Comparison of ENCODE assay signal across 9 cellular contexts in the genomic region with DNA sequence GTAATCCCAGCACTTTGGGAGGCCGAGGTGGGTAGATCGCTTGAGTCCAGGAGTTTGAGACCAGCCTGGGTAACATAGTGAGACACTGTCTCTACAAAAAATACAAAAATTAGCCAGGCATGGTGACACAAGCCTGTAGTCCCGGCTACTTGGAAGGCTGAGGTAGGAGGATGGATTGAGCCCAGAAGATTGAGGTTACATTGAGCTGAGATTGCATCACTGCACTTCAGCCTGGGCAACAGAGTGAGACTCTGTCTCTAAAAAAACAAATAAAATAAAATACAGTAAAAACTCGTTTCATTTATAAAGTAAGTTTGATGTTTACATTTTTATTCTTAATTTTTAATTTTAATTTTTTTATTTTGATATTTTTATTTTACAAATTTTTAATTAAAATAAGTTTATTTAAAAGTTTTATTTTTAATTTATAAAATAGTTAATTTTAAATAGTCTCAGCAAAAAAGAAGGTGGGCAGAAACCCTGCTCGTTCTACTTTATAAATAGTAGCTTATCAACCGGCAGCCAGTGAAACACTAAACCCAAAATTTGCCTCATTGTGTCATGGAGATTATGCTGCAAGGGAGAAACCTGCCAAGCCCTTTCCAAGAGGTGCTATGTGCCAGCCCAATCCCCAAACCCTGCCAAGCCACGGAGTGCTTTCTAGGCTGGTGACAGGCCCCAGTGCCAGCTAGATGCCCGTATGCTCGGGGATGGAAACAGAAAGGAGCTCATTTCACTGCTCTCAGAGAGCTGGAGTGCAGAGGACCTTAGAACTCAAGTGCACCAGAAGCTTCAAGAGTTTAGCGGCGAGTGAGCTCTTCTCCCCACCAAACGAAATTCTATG. TPM values are rescaled to one million over a fixed set of nuclear protein-coding genes. Genes with fewer than 3 reads are reported as not detected.
A peak's percentile ranks its signal among the peaks of the same experiment; 100 is the strongest.
DNase-seq lines count a peak whose midpoint lies in the region; ATAC-seq and TF ChIP-seq lines count a peak whose summit lies in the region.
"Had no signal": no experiment of that assay in that cellular context is flagged by ENCODE, and none has a peak within 500 bp of the region (broad histone marks: within the 10 kb centered on the region; RNA-seq: fewer than 3 reads in every experiment).

No MANE protein-coding gene starts in this region.

- H3K4me3 ChIP-seq in lung (no peak overlapping the region), aorta (ENCODE audit: low read length in 2 of 2) (no peak overlapping the region)
- H3K4me3 ChIP-seq: BLaER1 had no signal

- intact Hi-C loops in aorta (cut with DNase I): loop anchor here in 1 of 2 donors (1.0 kb wide), 1 partner anchor 30 kb away; no protein-coding TSS in a partner anchor

- H3K36me3 ChIP-seq in lung (ENCODE audit: control insufficient read depth in 2 of 2, insufficient read depth in 2 of 2, low read length in 2 of 2) (peaks cover 0 to 3% of the 10 kb centered on the region in 2 donors), aorta (ENCODE audit: control insufficient read depth in 1 of 2, insufficient read depth in 2 of 2, low read length in 1 of 2) (no peaks in the 10 kb centered on the region)

- POLR2A ChIA-PET in activated naive CD8-positive, alpha-beta T cell treated with anti-CD3 and anti-CD28 coated beads, Interleukin-2, amount 10 ng/mL, durations not matched to agents 7 days and 5 days (lab: Charles Lee): interaction anchor here (0.7 to 6.4 kb wide), 12 partner anchors 10 to 81 kb away, joined by 3 to 88 read pairs (median 4); partner anchors contain the start of gene SERINC5

- TF ChIP-seq CTCF in lung (IDR thresholded peaks at IDR 0.05; ENCODE audit: control extremely low read depth, extremely low read depth): no peak

- H3K27me3 Mint-ChIP-seq in activated naive CD8-positive, alpha-beta T cell treated with anti-CD3 and anti-CD28 coated beads, Interleukin-2, amount 10 ng/mL, durations not matched to agents 7 days and 5 days: no peaks in the 10 kb centered on the region

- H3K4me1 Mint-ChIP-seq in activated naive CD8-positive, alpha-beta T cell treated with anti-CD3 and anti-CD28 coated beads, Interleukin-2, amount 10 ng/mL, durations not matched to agents 7 days and 5 days: peaks cover 73% of the 10 kb centered on the region

- WGBS in lung, 2 donors: 57 to 58% methylated on average over 12 of the region's 12 CpGs
- WGBS in aorta, 2 donors: 19% methylated on average over 12 of the region's 12 CpGs

- peak overlapping the region; percentile 89 for H3K27ac Mint-ChIP-seq in activated naive CD8-positive, alpha-beta T cell treated with anti-CD3 and anti-CD28 coated beads, Interleukin-2, amount 10 ng/mL, durations not matched to agents 7 days and 5 days

- H3K4me3 Mint-ChIP-seq in activated naive CD8-positive, alpha-beta T cell treated with anti-CD3 and anti-CD28 coated beads, Interleukin-2, amount 10 ng/mL, durations not matched to agents 7 days and 5 days: peak overlapping the region; percentile 88

- H3K27me3 ChIP-seq in lung (ENCODE audit: control insufficient read depth, insufficient read depth) (no peaks in the 10 kb centered on the region), aorta (ENCODE audit: control insufficient read depth in 1 of 2, insufficient read depth in 2 of 2, low read length in 1 of 2) (no peaks in the 10 kb centered on the region)
- H3K27me3 ChIP-seq: BLaER1 had no signal

- H3K36me3 Mint-ChIP-seq in activated naive CD8-positive, alpha-beta T cell treated with anti-CD3 and anti-CD28 coated beads, Interleukin-2, amount 10 ng/mL, durations not matched to agents 7 days and 5 days: peaks cover 33% of the 10 kb centered on the region

- H3K27ac ChIP-seq in lung (ENCODE audit: low read depth in 1 of 2, low read length in 1 of 2) (peak overlapping the region in 1 of 2 donors; percentile 55), aorta (ENCODE audit: low read depth in 1 of 2, low read length in 2 of 2) (peak overlapping the region in 1 of 2 donors; percentile 0)

- ATAC-seq in activated naive CD8-positive, alpha-beta T cell treated with anti-CD3 and anti-CD28 coated beads, Interleukin-2, amount 10 ng/mL, durations not matched to agents 7 days and 5 days (ENCODE audit: low read depth): peak; percentile 37
- ATAC-seq in lung (ENCODE audit: insufficient read depth, low FRiP score) (peak; percentile 85), aorta (ENCODE audit: low FRiP score) (peak; percentile 83), HG03442 (IDR thresholded peaks at IDR 0.05; ENCODE audit: unreplicated experiment) (no peak)

- DNase-seq in activated effector memory CD4-positive, alpha-beta T cell treated with anti-CD3 and anti-CD28 coated beads, Interleukin-2, amount 50 U/mL, for 16 hours: peak; percentile 79
- no peak for DNase-seq in activated effector memory CD4-positive, alpha-beta T cell treated with Interleukin-2 at 50 U/mL for 16 hours
- DNase-seq in activated naive CD8-positive, alpha-beta T cell treated with anti-CD3 and anti-CD28 coated beads, Interleukin-2, amount 10 ng/mL, durations not matched to agents 7 days and 5 days: peak; percentile 56
- peak; percentile 88 for DNase-seq in lung (ENCODE audit: low spot score)
- peak; percentile 87 to 88 for DNase-seq in aorta
- DNase-seq in effector CD8-positive, alpha-beta T cell (lab: John Stamatoyannopoulos, UW): no peak
- DNase-seq in NCI-H187 treated with DMSO at 0.1 percent for 48 hours (lab: John Stamatoyannopoulos, UW): no peak

- peaks cover 12 to 17% of the 10 kb centered on the region in 2 donors for H3K4me1 ChIP-seq in lung (ENCODE audit: control insufficient read depth in 2 of 2, insufficient read depth in 2 of 2, low read length in 2 of 2)
- H3K4me1 ChIP-seq in aorta (ENCODE audit: control insufficient read depth in 1 of 2, insufficient read depth in 2 of 2, low read length in 2 of 2): no peaks in the 10 kb centered on the region

- no peaks in the 10 kb centered on the region for H3K9me3 Mint-ChIP-seq in activated naive CD8-positive, alpha-beta T cell treated with anti-CD3 and anti-CD28 coated beads, Interleukin-2, amount 10 ng/mL, durations not matched to agents 7 days and 5 days

- H3K9me3 ChIP-seq in lung (ENCODE audit: control insufficient read depth in 2 of 2, insufficient read depth in 1 of 2, low read length in 1 of 2) (no peaks in the 10 kb centered on the region), aorta (ENCODE audit: control insufficient read depth, low read length) (no peaks in the 10 kb centered on the region)

RNA-seq across cellular contexts. Expression of gene SERINC5, which starts 38.9 kb away (rescaled TPM):
- total RNA-seq in activated naive CD8-positive, alpha-beta T cell treated with anti-CD3 and anti-CD28 coated beads, Interleukin-2, amount 10 ng/mL, durations not matched to agents 7 days and 5 days: 10 to 100 TPM; 70.2 to 78.3 TPM
- total RNA-seq in lung: 10 to 100 TPM; 41.2 to 84.5 TPM
- polyA plus RNA-seq in lung: 1 to 10 TPM; 6.2 to 6.5 TPM
- total RNA-seq in aorta: 10 to 100 TPM; 15.5 to 22.1 TPM
- 1 to 10 TPM; 1.4 to 1.7 TPM for polyA plus RNA-seq in aorta

Comparison
In these comparisons a context has a peak if more than half of its experiments do, and no peak if none do; other contexts are left out.
1. DNase-seq: peak in activated effector memory CD4-positive, alpha-beta T cell treated with anti-CD3 and anti-CD28 coated beads, Interleukin-2, amount 50 U/mL, for 16 hours (single experiment), activated naive CD8-positive, alpha-beta T cell treated with anti-CD3 and anti-CD28 coated beads, Interleukin-2, amount 10 ng/mL, durations not matched to agents 7 days and 5 days (single experiment), lung (single experiment) and aorta (2 of 2); none in activated effector memory CD4-positive, alpha-beta T cell treated with Interleukin-2 at 50 U/mL for 16 hours (single experiment), effector CD8-positive, alpha-beta T cell (single experiment) and NCI-H187 treated with DMSO at 0.1 percent for 48 hours (single experiment).